In genomic region chr5:65142007-65142406, GRCh38 we compare ENCODE assay signal across 23 cellular contexts.
DNase-seq lines count a peak whose midpoint lies in the region; FAIRE-seq and TF ChIP-seq lines count a peak whose summit lies in the region.
"Had no signal": no experiment of that assay in that cellular context is flagged by ENCODE, and none has a peak within 500 bp of the region (broad histone marks: within the 10 kb centered on the region; RNA-seq: fewer than 3 reads in every experiment).

No MANE protein-coding gene starts in this region.

- no peak overlapping the region for H3K27ac Mint-ChIP-seq in T-helper 2 cell treated with Interferon-gamma antibody and Interleukin-4, amounts not matched to agents 5 μg/mL and 100 μg/mL, for 36 hours
- H3K27ac Mint-ChIP-seq: activated CD8-positive, alpha-beta T cell treated with anti-CD3 and anti-CD28 coated beads, Interleukin-2, amount 10 ng/mL, durations not matched to agents 7 days and 5 days; activated naive CD8-positive, alpha-beta T cell treated with anti-CD3 and anti-CD28 coated beads for 36 hours; activated T-helper 2 cell treated with anti-CD3 and anti-CD28 coated beads, Interferon-gamma antibody, Interleukin-2, Interleukin-4, amounts not matched to agents 10 μg/mL and 5 μg/mL and 100 μg/mL, durations not matched to agents 14 hours and 24 hours and 36 hours; dendritic cell treated with granulocyte-macrophage colony-stimulating factor and Interleukin-4, amounts not matched to agents 40 ng/mL and 50 ng/mL, for 4 days; T-helper 1 cell treated with Interleukin-12 subunit alpha and Interleukin-12 subunit beta and Interleukin-4 antibody, amounts not matched to agents 30 μg/mL and 1 μg/mL, for 36 hours had no signal

- peak overlapping the region in 2 of 4 experiments; percentile 17 to 42; a peak in 3 of 8 replicates for H3K4me3 ChIP-seq in H1 (ENCODE audit: extremely low read depth in 1 of 4, insufficient read depth in 2 of 4, low read depth in 3 of 4, low read length in 4 of 4)
- H3K4me3 ChIP-seq in mesendoderm (ENCODE audit: low read length), result no peak overlapping the region
- H3K4me3 ChIP-seq: ascending aorta, esophagus squamous epithelium, GM12878, prostate gland, thoracic aorta, vagina had no signal

- no peak for TF ChIP-seq POLR2A in H1 (IDR thresholded peaks at IDR 0.05; ENCODE audit: control extremely low read depth in 1 of 2, low read depth in 2 of 2, low read length in 2 of 2)

- H4K8ac ChIP-seq in H1 (ENCODE audit: extremely low read depth, insufficient read depth, low read length) (no peak overlapping the region), mesendoderm (ENCODE audit: low read depth, low read length) (no peak overlapping the region)

- H3K79me2 ChIP-seq in H1 (ENCODE audit: control insufficient read depth in 1 of 2, insufficient read depth in 2 of 2, low read length in 2 of 2) (no peaks in the 10 kb centered on the region), mesendoderm (ENCODE audit: control insufficient read depth, insufficient read depth, low read length) (no peaks in the 10 kb centered on the region)

- H3K36me3 ChIP-seq in H1 (ENCODE audit: control insufficient read depth in 2 of 4, insufficient read depth in 4 of 4, low read length in 3 of 4) (no peaks in the 10 kb centered on the region), mesendoderm (ENCODE audit: control insufficient read depth, insufficient read depth, low read length) (no peaks in the 10 kb centered on the region)
- H3K36me3 ChIP-seq: ascending aorta, esophagus squamous epithelium, prostate gland, thoracic aorta, vagina had no signal

- H2AK5ac ChIP-seq in H1 (ENCODE audit: low read depth, low read length) (no peak overlapping the region), mesendoderm (ENCODE audit: low read length) (no peak overlapping the region)

- peaks cover 0 to 7% (median 3%) of the 10 kb centered on the region in 4 experiments; a peak in 4 of 7 replicates for H3K4me1 ChIP-seq in H1 (replicated peaks in 1 of 4; ENCODE audit: control insufficient read depth in 3 of 4, insufficient read depth in 4 of 4, low read length in 3 of 4)
- peaks cover 6% of the 10 kb centered on the region for H3K4me1 ChIP-seq in mesendoderm (ENCODE audit: control insufficient read depth, low read depth, low read length)
- H3K4me1 ChIP-seq: esophagus squamous epithelium, prostate gland, vagina had no signal

- H2BK15ac ChIP-seq in H1 (ENCODE audit: low read length), result no peak overlapping the region
- H2BK15ac ChIP-seq in mesendoderm (replicated peaks; ENCODE audit: low read depth), result no peak overlapping the region

- TF ChIP-seq RAD21 in H1 (IDR thresholded peaks at IDR 0.05 in 1 of 2, conservative IDR thresholded peaks at IDR 0.05 in 1 of 2; ENCODE audit: low read depth in 2 of 2, low read length in 2 of 2), result no peak

- 4% methylated on average over 2 of the region's 2 CpGs; no CpG with 5 or more reads in 1 of the 2 experiments for WGBS in H1 (ENCODE audit: extremely low coverage in 1 of 2, insufficient coverage in 1 of 2, insufficient read length in 1 of 2, insufficient replicate concordance in 2 of 2, low coverage in 1 of 2, low lambda C conversion rate in 2 of 2, missing lambda C conversion rate in 1 of 2), 2 experiments
- no CpG with 5 or more reads among the region's 2 CpGs for WGBS in mesendoderm (ENCODE audit: extremely low coverage, insufficient coverage, low lambda C conversion rate)

- DNase-seq in NCI-H748 (lab: John Stamatoyannopoulos, UW; ENCODE audit: unreplicated experiment), result peak; percentile 27
- DNase-seq in NCI-H748 treated with DMSO at 0.1 percent for 48 hours (lab: John Stamatoyannopoulos, UW), result no peak
- DNase-seq in H1 (ENCODE audit: low read depth in 1 of 2, low spot score in 2 of 2), result no peak
- DNase-seq in mesendoderm, result peak; percentile 45
- DNase-seq in T-helper 2 cell treated with Interferon-gamma antibody and Interleukin-4, amounts not matched to agents 5 μg/mL and 100 μg/mL, for 36 hours (ENCODE audit: low spot score), result no peak
- DNase-seq in posterior cingulate gyrus, result no peak
- DNase-seq in NCI-H2227 (lab: John Stamatoyannopoulos, UW; ENCODE audit: unreplicated experiment), result no peak
- no peak for DNase-seq in head of caudate nucleus
- DNase-seq: activated CD8-positive, alpha-beta T cell treated with anti-CD3 and anti-CD28 coated beads, Interleukin-2, amount 10 ng/mL, durations not matched to agents 7 days and 5 days; activated naive CD8-positive, alpha-beta T cell treated with anti-CD3 and anti-CD28 coated beads for 36 hours; caudate nucleus; esophagus squamous epithelium; foreskin melanocyte; stimulated activated naive CD4-positive, alpha-beta T cell treated with Interleukin-2 at 50 U/mL for 16 hours had no signal

- no peaks in the 10 kb centered on the region for H4K20me1 ChIP-seq in H1 (replicated peaks in 1 of 2; ENCODE audit: control insufficient read depth in 1 of 2, insufficient read depth in 2 of 2, low read length in 2 of 2)

- H3K27me3 ChIP-seq in H1 (replicated peaks in 1 of 4; ENCODE audit: control insufficient read depth in 3 of 4, extremely low read depth in 1 of 4, insufficient read depth in 3 of 4, low read length in 3 of 4) (no peaks in the 10 kb centered on the region), mesendoderm (ENCODE audit: insufficient read depth, low read length, poor library complexity) (no peaks in the 10 kb centered on the region)
- H3K27me3 ChIP-seq: ascending aorta, esophagus squamous epithelium, vagina had no signal

- intact Hi-C loops in posterior cingulate gyrus (cut with DNase I), result no loop called here
- intact Hi-C loops in head of caudate nucleus (cut with DNase I), result no loop called here

- H3K4ac ChIP-seq in H1 (replicated peaks; ENCODE audit: insufficient read length, low read depth, low read length) (no peak overlapping the region), mesendoderm (ENCODE audit: low read depth, low read length) (no peak overlapping the region)

- H3K9ac ChIP-seq in H1 (replicated peaks in 1 of 4; ENCODE audit: extremely low read depth in 1 of 4, low read depth in 3 of 4, low read length in 3 of 4), result no peak overlapping the region
- no peak overlapping the region for H3K9ac ChIP-seq in mesendoderm (ENCODE audit: low read length)

- no peaks in the 10 kb centered on the region for H3K79me1 ChIP-seq in H1 (ENCODE audit: low read depth, low read length)
- H3K79me1 ChIP-seq in mesendoderm (ENCODE audit: low read length), result no peaks in the 10 kb centered on the region

- no peak overlapping the region for H3K4me3 Mint-ChIP-seq in T-helper 2 cell treated with Interferon-gamma antibody and Interleukin-4, amounts not matched to agents 5 μg/mL and 100 μg/mL, for 36 hours
- H3K4me3 Mint-ChIP-seq: activated CD8-positive, alpha-beta T cell treated with anti-CD3 and anti-CD28 coated beads, Interleukin-2, amount 10 ng/mL, durations not matched to agents 7 days and 5 days; activated naive CD8-positive, alpha-beta T cell treated with anti-CD3 and anti-CD28 coated beads for 36 hours; dendritic cell treated with granulocyte-macrophage colony-stimulating factor and Interleukin-4, amounts not matched to agents 40 ng/mL and 50 ng/mL, for 4 days; T-helper 1 cell treated with Interleukin-12 subunit alpha and Interleukin-12 subunit beta and Interleukin-4 antibody, amounts not matched to agents 30 μg/mL and 1 μg/mL, for 36 hours had no signal

- no peak overlapping the region for H2BK20ac ChIP-seq in H1 (ENCODE audit: low read length)

- no peak overlapping the region for H3K14ac ChIP-seq in H1 (ENCODE audit: insufficient read length)

- H4K5ac ChIP-seq in H1 (ENCODE audit: insufficient read length, low read depth, low read length), result no peak overlapping the region
- H4K5ac ChIP-seq in mesendoderm (ENCODE audit: low read length), result no peak overlapping the region

- FAIRE-seq in H1 (lab: Jason Lieb, UNC), result peak; percentile 19
- FAIRE-seq: GM12878 had no signal

- CTCF ChIA-PET in H1 (lab: Charles Lee; ENCODE audit: partially characterized antibody), result interaction anchor here (1.3 kb wide), 1 partner anchor 56 kb away, joined by 3 read pairs; no protein-coding TSS in a partner anchor

- no peak overlapping the region for H2AFZ ChIP-seq in H1 (ENCODE audit: low read length)

- H3K36me3 Mint-ChIP-seq in T-helper 2 cell treated with Interferon-gamma antibody and Interleukin-4, amounts not matched to agents 5 μg/mL and 100 μg/mL, for 36 hours (ENCODE audit: low read depth), result no peaks in the 10 kb centered on the region
- H3K36me3 Mint-ChIP-seq: activated naive CD8-positive, alpha-beta T cell treated with anti-CD3 and anti-CD28 coated beads for 36 hours had no signal

- H2BK5ac ChIP-seq in H1 (ENCODE audit: low read depth, low read length) (no peak overlapping the region), mesendoderm (ENCODE audit: low read length) (no peak overlapping the region)

- POLR2A ChIA-PET in H1 (lab: Charles Lee; ENCODE audit: partially characterized antibody), result interaction anchor here (1.4 to 1.7 kb wide), 2 partner anchors 38 to 106 kb away, joined by 3 to 4 read pairs; no protein-coding TSS in a partner anchor

- no peaks in the 10 kb centered on the region for H3K9me3 Mint-ChIP-seq in T-helper 2 cell treated with Interferon-gamma antibody and Interleukin-4, amounts not matched to agents 5 μg/mL and 100 μg/mL, for 36 hours
- H3K9me3 Mint-ChIP-seq: activated naive CD8-positive, alpha-beta T cell treated with anti-CD3 and anti-CD28 coated beads for 36 hours; activated T-helper 2 cell treated with anti-CD3 and anti-CD28 coated beads, Interferon-gamma antibody, Interleukin-2, Interleukin-4, amounts not matched to agents 10 μg/mL and 5 μg/mL and 100 μg/mL, durations not matched to agents 14 hours and 24 hours and 36 hours; dendritic cell treated with granulocyte-macrophage colony-stimulating factor and Interleukin-4, amounts not matched to agents 40 ng/mL and 50 ng/mL, for 4 days; T-helper 1 cell treated with Interleukin-12 subunit alpha and Interleukin-12 subunit beta and Interleukin-4 antibody, amounts not matched to agents 30 μg/mL and 1 μg/mL, for 36 hours had no signal

- no peak for TF ChIP-seq CTCF in H1 (IDR thresholded peaks at IDR 0.05; ENCODE audit: control extremely low read depth in 1 of 3, insufficient read depth in 1 of 3, low read depth in 1 of 3, low read length in 3 of 3)

- H2BK120ac ChIP-seq in H1 (replicated peaks; ENCODE audit: low read depth, low read length) (no peak overlapping the region), mesendoderm (ENCODE audit: low read depth, low read length) (no peak overlapping the region)

- H3K4me1 Mint-ChIP-seq in T-helper 2 cell treated with Interferon-gamma antibody and Interleukin-4, amounts not matched to agents 5 μg/mL and 100 μg/mL, for 36 hours (ENCODE audit: low read depth), result no peaks in the 10 kb centered on the region
- H3K4me1 Mint-ChIP-seq: activated naive CD8-positive, alpha-beta T cell treated with anti-CD3 and anti-CD28 coated beads for 36 hours had no signal

- H3K18ac ChIP-seq in H1 (ENCODE audit: extremely low read depth, low read length), result no peak overlapping the region
- no peak overlapping the region for H3K18ac ChIP-seq in mesendoderm (ENCODE audit: low read length)

- no peak for TF ChIP-seq EP300 in H1 (IDR thresholded peaks at IDR 0.05; ENCODE audit: borderline replicate concordance in 1 of 2, low read depth in 2 of 2, low read length in 2 of 2)

- H3K27me3 Mint-ChIP-seq in T-helper 2 cell treated with Interferon-gamma antibody and Interleukin-4, amounts not matched to agents 5 μg/mL and 100 μg/mL, for 36 hours (ENCODE audit: low read depth), result no peaks in the 10 kb centered on the region
- H3K27me3 Mint-ChIP-seq: dendritic cell treated with granulocyte-macrophage colony-stimulating factor and Interleukin-4, amounts not matched to agents 40 ng/mL and 50 ng/mL, for 4 days had no signal

- H4K91ac ChIP-seq in H1 (replicated peaks; ENCODE audit: insufficient read length, low read length), result no peak overlapping the region

- H3K27ac ChIP-seq in H1 (ENCODE audit: low read depth, low read length) (no peak overlapping the region), mesendoderm (ENCODE audit: low read depth, low read length) (peak overlapping the region; percentile 50)
- H3K27ac ChIP-seq: 22Rv1, ascending aorta, esophagus squamous epithelium, prostate gland, thoracic aorta, vagina had no signal

- no peaks in the 10 kb centered on the region for H3K23me2 ChIP-seq in H1 (ENCODE audit: low read depth, low read length)

- no peaks in the 10 kb centered on the region for H3K9me3 ChIP-seq in H1 (ENCODE audit: insufficient read depth in 2 of 2, low read depth in 1 of 2, low read length in 1 of 2)
- H3K9me3 ChIP-seq: ascending aorta, esophagus squamous epithelium, prostate gland, thoracic aorta, vagina had no signal

- no peak overlapping the region for H3K23ac ChIP-seq in H1 (ENCODE audit: insufficient read length)
- no peak overlapping the region for H3K23ac ChIP-seq in mesendoderm (ENCODE audit: low read length)

- H3K4me2 ChIP-seq in H1 (ENCODE audit: insufficient read depth in 1 of 2, low read depth in 2 of 2, low read length in 2 of 2), result peak overlapping the region; percentile 63; a peak in 3 of 4 replicates
- H3K4me2 ChIP-seq in mesendoderm (ENCODE audit: low read length), result no peak overlapping the region

- no peak overlapping the region for H2BK12ac ChIP-seq in H1 (ENCODE audit: low read depth, low read length)

- no peak overlapping the region for H3K56ac ChIP-seq in H1 (replicated peaks; ENCODE audit: insufficient read length, low read depth, low read length)
- H3K56ac ChIP-seq in mesendoderm (ENCODE audit: low read length), result no peak overlapping the region

Comparison
In these comparisons a context has a peak if more than half of its experiments do, and no peak if none do; other contexts are left out.
1. DNase-seq: peak in NCI-H748 (single experiment) and mesendoderm (single experiment); none in NCI-H748 treated with DMSO at 0.1 percent for 48 hours (single experiment), H1 (0 of 2), T-helper 2 cell treated with Interferon-gamma antibody and Interleukin-4, amounts not matched to agents 5 μg/mL and 100 μg/mL, for 36 hours (single experiment), posterior cingulate gyrus (0 of 10), NCI-H2227 (single experiment) and head of caudate nucleus (0 of 42).